In the genomic region with DNA sequence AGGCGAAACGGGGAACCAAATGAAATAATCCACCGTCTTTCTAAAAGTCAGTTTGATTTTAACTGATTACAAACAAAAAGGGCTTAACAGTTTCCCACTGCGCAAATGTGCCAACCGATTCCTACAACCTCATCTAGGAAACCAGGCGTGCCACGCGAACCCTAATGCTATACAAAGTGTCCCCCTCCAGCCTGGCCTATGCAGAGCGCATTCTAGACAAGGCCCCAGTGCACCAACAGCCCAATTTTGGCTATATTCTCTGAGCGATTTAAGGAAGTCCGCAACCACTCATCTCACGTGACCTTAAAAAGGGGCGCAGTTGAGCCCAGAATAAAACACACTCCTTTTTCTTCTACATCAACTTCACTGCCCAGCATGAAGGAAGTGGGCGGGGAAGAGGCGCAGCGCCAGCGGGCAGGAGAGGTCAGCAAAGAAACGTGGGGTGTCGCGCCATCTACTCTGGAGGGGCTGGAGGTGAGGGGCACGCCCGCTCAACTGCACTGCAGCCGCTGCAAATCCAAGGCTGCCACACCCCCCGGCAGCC, we compare ENCODE assay signal across 8 cellular contexts. TPM values are rescaled to one million over a fixed set of nuclear protein-coding genes. Genes with fewer than 3 reads are reported as not detected.
DNase-seq lines count a peak whose midpoint lies in the region; ATAC-seq and TF ChIP-seq lines count a peak whose summit lies in the region.

No MANE protein-coding gene starts in this region.

- ATAC-seq in GM21737 (IDR thresholded peaks at IDR 0.05; ENCODE audit: unreplicated experiment) (peak; percentile 36), activated B cell treated with CpG ODN at 0.5 μM for 24 hours (ENCODE audit: low read depth) (peak; percentile 43)

- H3K36me3 Mint-ChIP-seq in activated B cell treated with CpG ODN at 0.5 μM for 24 hours (ENCODE audit: low read depth) (peaks cover 22% of the 10 kb centered on the region), nephron progenitor cell (ENCODE audit: low read depth) (peaks cover 46% of the 10 kb centered on the region)

- POLR2A ChIA-PET in activated B cell treated with CpG ODN at 0.5 μM for 24 hours (lab: Charles Lee) = interaction anchor here (0.7 kb wide), 1 partner anchor 1892 kb away, joined by 3 read pairs; no protein-coding TSS in a partner anchor

- H3K27me3 Mint-ChIP-seq in activated B cell treated with CpG ODN at 0.5 μM for 24 hours (no peaks in the 10 kb centered on the region), nephron progenitor cell (ENCODE audit: low read depth, poor library complexity) (peaks cover 5% of the 10 kb centered on the region)

- CTCF ChIA-PET in activated B cell treated with CpG ODN at 0.5 μM for 24 hours (lab: Charles Lee) = interaction anchor here (8.5 kb wide), 1 partner anchor 34 kb away, joined by 144 read pairs; no protein-coding TSS in a partner anchor

- peak overlapping the region; percentile 95 for H3K4me3 Mint-ChIP-seq in activated B cell treated with CpG ODN at 0.5 μM for 24 hours
- H3K4me3 Mint-ChIP-seq in nephron progenitor cell = peak overlapping the region; percentile 99

- intact Hi-C loops in activated B cell treated with CpG ODN at 0.5 μM for 24 hours (cut with micrococcal nuclease) = loop anchor here (1.0 to 2.0 kb wide), 4 partner anchors 13 to 321 kb away; partner anchors contain the start of genes BRD8, HNRNPA0 and KDM3B

- peak overlapping the region; percentile 93 for H3K27ac Mint-ChIP-seq in activated B cell treated with CpG ODN at 0.5 μM for 24 hours
- peak overlapping the region; percentile 97 for H3K27ac Mint-ChIP-seq in nephron progenitor cell

- peak overlapping the region; percentile 91 for H3K4me3 ChIP-seq in fibroblast of mammary gland (ENCODE audit: control insufficient read depth, low read depth, low read length)

- H3K4me1 Mint-ChIP-seq in activated B cell treated with CpG ODN at 0.5 μM for 24 hours (peaks cover 68% of the 10 kb centered on the region), nephron progenitor cell (peaks cover 52% of the 10 kb centered on the region)

- TF ChIP-seq CTCF in activated B cell treated with CpG ODN at 0.5 μM for 24 hours (IDR thresholded peaks at IDR 0.05) (no peak), fibroblast of mammary gland (conservative IDR thresholded peaks at IDR 0.05; ENCODE audit: control insufficient read depth, insufficient read depth, low read depth, low read length) (no peak), nephron progenitor cell (IDR thresholded peaks at IDR 0.05) (no peak)

- no peaks in the 10 kb centered on the region for H3K9me3 Mint-ChIP-seq in activated B cell treated with CpG ODN at 0.5 μM for 24 hours
- peaks cover 19% of the 10 kb centered on the region for H3K9me3 Mint-ChIP-seq in nephron progenitor cell

- DNase-seq in DMS 273 treated with DMSO at 0.1 percent for 48 hours (lab: John Stamatoyannopoulos, UW) = peak; percentile 29
- no peak for DNase-seq in DMS 273 (lab: John Stamatoyannopoulos, UW; ENCODE audit: unreplicated experiment)
- DNase-seq in KG1 (lab: John Stamatoyannopoulos, UW) = peak; percentile 13
- no peak for DNase-seq in activated B cell treated with CpG ODN at 0.5 μM for 24 hours
- peak; percentile 49 for DNase-seq in fibroblast of mammary gland (ENCODE audit: low read depth)
- DNase-seq in nephron progenitor cell = no peak
- DNase-seq in NCI-H1048 (lab: John Stamatoyannopoulos, UW) = no peak

RNA-seq across cellular contexts. Expression of gene FAM13B, which starts 0.8 kb away (rescaled TPM):
- total RNA-seq in activated B cell treated with CpG ODN at 0.5 μM for 24 hours = 76.6 and 84.1 TPM in 2 replicates

RNA-seq across cellular contexts. Expression of gene WNT8A, which starts 51.7 kb away (rescaled TPM):
- total RNA-seq in activated B cell treated with CpG ODN at 0.5 μM for 24 hours = not detected in 2 replicates

Comparison
In these comparisons a context has a peak if more than half of its experiments do, and no peak if none do; other contexts are left out.
1. DNase-seq: peak in DMS 273 treated with DMSO at 0.1 percent for 48 hours (single experiment), KG1 (single experiment) and fibroblast of mammary gland (single experiment); none in DMS 273 (single experiment), activated B cell treated with CpG ODN at 0.5 μM for 24 hours (single experiment), nephron progenitor cell (single experiment) and NCI-H1048 (single experiment).